28 cellular contexts compared by ENCODE assay signal in the genomic region with DNA sequence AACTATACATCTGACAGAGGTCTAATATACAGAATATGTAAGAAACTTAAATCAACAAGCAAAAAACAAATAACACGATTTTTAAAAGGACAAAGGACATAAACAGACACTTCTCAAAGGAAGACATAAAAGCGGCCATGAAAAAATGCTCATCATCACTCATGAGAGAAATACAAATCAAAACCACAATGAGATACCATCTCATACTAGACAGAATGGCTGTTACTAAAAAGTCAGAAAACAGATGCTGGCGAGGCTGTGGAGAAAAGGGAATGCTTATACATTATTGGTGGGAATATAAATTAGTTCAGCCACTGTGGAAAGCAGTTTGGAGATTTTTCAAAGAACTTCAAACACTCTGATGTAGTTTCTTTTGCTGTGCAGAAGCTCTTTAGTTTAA.
"Had no signal": no experiment of that assay in that cellular context is flagged by ENCODE, and none has a peak within 500 bp of the region (broad histone marks: within the 10 kb centered on the region; RNA-seq: fewer than 3 reads in every experiment).

No MANE protein-coding gene starts in this region.

- H3K36me3 Mint-ChIP-seq: memory B cell; naive thymus-derived CD8-positive, alpha-beta T cell; stimulated activated memory B cell treated with anti-CD40 and anti-IgM and Interleukin-4, amounts not matched to agents 10 μg/mL and 1 μg/mL and 100 μg/mL, for 72 hours had no signal

- H3K27me3 ChIP-seq: breast epithelium, gastrocnemius medialis, hepatocyte, pancreas, sigmoid colon, upper lobe of left lung, vagina had no signal

- H3K27me3 Mint-ChIP-seq: activated B cell treated with CpG ODN at 0.5 μM for 24 hours; activated CD8-positive, alpha-beta T cell treated with anti-CD3 and anti-CD28 coated beads for 36 hours; memory B cell; naive thymus-derived CD8-positive, alpha-beta T cell; stimulated activated memory B cell treated with anti-CD40 and anti-IgM and Interleukin-4, amounts not matched to agents 10 μg/mL and 1 μg/mL and 100 μg/mL, for 72 hours; stimulated activated naive CD8-positive, alpha-beta T cell treated with anti-CD3 and anti-CD28 coated beads, Interleukin-15, amount 100 ng/mL, for 72 hours had no signal

- H3K9me3 Mint-ChIP-seq: activated B cell treated with CpG ODN at 0.5 μM for 24 hours; activated CD8-positive, alpha-beta T cell treated with anti-CD3 and anti-CD28 coated beads for 36 hours; activated T-cell treated with anti-CD3 and anti-CD28 coated beads, Interleukin-2, amount 50 U/mL, for 72 hours; memory B cell; naive thymus-derived CD8-positive, alpha-beta T cell; neural crest cell; stimulated activated memory B cell treated with anti-CD40 and anti-IgM and Interleukin-4, amounts not matched to agents 10 μg/mL and 1 μg/mL and 100 μg/mL, for 72 hours; stimulated activated naive CD8-positive, alpha-beta T cell treated with anti-CD3 and anti-CD28 coated beads, Interleukin-15, amount 100 ng/mL, for 72 hours; T-helper 2 cell treated with Interferon-gamma antibody and Interleukin-4, amounts not matched to agents 5 μg/mL and 100 μg/mL, for 36 hours had no signal

- H3K4me1 Mint-ChIP-seq: activated B cell treated with CpG ODN at 0.5 μM for 24 hours; memory B cell; neural crest cell; stimulated activated memory B cell treated with anti-CD40 and anti-IgM and Interleukin-4, amounts not matched to agents 10 μg/mL and 1 μg/mL and 100 μg/mL, for 72 hours had no signal

- DNase-seq: activated B cell treated with CpG ODN at 0.5 μM for 24 hours; activated CD4-positive, alpha-beta T cell treated with anti-CD3 and anti-CD28 coated beads, Interleukin-2, amount 50 U/mL, for 1 hour; activated CD8-positive, alpha-beta T cell treated with anti-CD3 and anti-CD28 coated beads for 36 hours; activated effector memory CD4-positive, alpha-beta T cell treated with Interleukin-2 at 50 U/mL for 16 hours; activated naive CD4-positive, alpha-beta T cell treated with Interleukin-2 at 50 U/mL for 16 hours; activated T-cell treated with anti-CD3 and anti-CD28 coated beads, Interleukin-2, amount 50 U/mL, for 72 hours; central memory CD4-positive, alpha-beta T cell; gastrocnemius medialis; naive thymus-derived CD8-positive, alpha-beta T cell; nucleus accumbens; pancreas; sigmoid colon; stimulated activated CD4-positive, alpha-beta T cell treated with anti-CD3 and anti-CD28 coated beads, Interleukin-1b, Interleukin-23, amount 100 ng/mL, for 48 hours; stimulated activated CD4-positive, alpha-beta T cell treated with anti-CD3 and anti-CD28 coated beads, Interleukin-4, amount 100 ng/mL, for 4 hours; stimulated activated CD8-positive, alpha-beta memory T cell treated with anti-CD3 and anti-CD28 coated beads, Interleukin-4, amount 100 ng/mL, for 48 hours; stimulated activated naive CD8-positive, alpha-beta T cell treated with anti-CD3 and anti-CD28 coated beads, Interleukin-15, amount 100 ng/mL, for 72 hours; substantia nigra; upper lobe of left lung had no signal

- H3K4me3 ChIP-seq: breast epithelium, gastrocnemius medialis, hepatocyte, pancreas, prostate gland, sigmoid colon, smooth muscle cell, upper lobe of left lung, vagina had no signal

- H3K4me3 Mint-ChIP-seq: activated B cell treated with CpG ODN at 0.5 μM for 24 hours; activated CD8-positive, alpha-beta T cell treated with anti-CD3 and anti-CD28 coated beads for 36 hours; activated T-cell treated with anti-CD3 and anti-CD28 coated beads, Interleukin-2, amount 50 U/mL, for 72 hours; memory B cell; naive thymus-derived CD8-positive, alpha-beta T cell; neural crest cell; stimulated activated memory B cell treated with anti-CD40 and anti-IgM and Interleukin-4, amounts not matched to agents 10 μg/mL and 1 μg/mL and 100 μg/mL, for 72 hours; stimulated activated naive CD8-positive, alpha-beta T cell treated with anti-CD3 and anti-CD28 coated beads, Interleukin-15, amount 100 ng/mL, for 72 hours; T-helper 2 cell treated with Interferon-gamma antibody and Interleukin-4, amounts not matched to agents 5 μg/mL and 100 μg/mL, for 36 hours had no signal

- H3K36me3 ChIP-seq: breast epithelium, gastrocnemius medialis, pancreas, prostate gland, sigmoid colon, vagina had no signal

- H3K4me1 ChIP-seq: breast epithelium, pancreas, prostate gland, upper lobe of left lung, vagina had no signal

- H3K27ac ChIP-seq: breast epithelium, gastrocnemius medialis, hepatocyte, pancreas, prostate gland, sigmoid colon, upper lobe of left lung, vagina had no signal

- H3K27ac Mint-ChIP-seq: activated B cell treated with CpG ODN at 0.5 μM for 24 hours; activated CD8-positive, alpha-beta T cell treated with anti-CD3 and anti-CD28 coated beads for 36 hours; activated T-cell treated with anti-CD3 and anti-CD28 coated beads, Interleukin-2, amount 50 U/mL, for 72 hours; memory B cell; stimulated activated memory B cell treated with anti-CD40 and anti-IgM and Interleukin-4, amounts not matched to agents 10 μg/mL and 1 μg/mL and 100 μg/mL, for 72 hours; stimulated activated naive CD8-positive, alpha-beta T cell treated with anti-CD3 and anti-CD28 coated beads, Interleukin-15, amount 100 ng/mL, for 72 hours; T-helper 2 cell treated with Interferon-gamma antibody and Interleukin-4, amounts not matched to agents 5 μg/mL and 100 μg/mL, for 36 hours had no signal

- H3K9me3 ChIP-seq: breast epithelium, gastrocnemius medialis, pancreas, prostate gland, sigmoid colon, upper lobe of left lung, vagina had no signal

- ATAC-seq: activated CD8-positive, alpha-beta T cell treated with anti-CD3 and anti-CD28 coated beads for 36 hours; activated T-cell treated with anti-CD3 and anti-CD28 coated beads, Interleukin-2, amount 50 U/mL, for 72 hours; esophagus mucosa; gastrocnemius medialis; naive thymus-derived CD8-positive, alpha-beta T cell; pancreas; stimulated activated memory B cell treated with anti-CD40 and anti-IgM and Interleukin-4, amounts not matched to agents 10 μg/mL and 1 μg/mL and 100 μg/mL, for 72 hours; stimulated activated naive CD8-positive, alpha-beta T cell treated with anti-CD3 and anti-CD28 coated beads, Interleukin-15, amount 100 ng/mL, for 72 hours had no signal

- FAIRE-seq: pancreas had no signal
